Comparison of ENCODE assay signal across 17 cellular contexts in genomic region chr2:201964011-201964410, GRCh38.
"Had no signal": no experiment of that assay in that cellular context is flagged by ENCODE, and none has a peak within 500 bp of the region (broad histone marks: within the 10 kb centered on the region; RNA-seq: fewer than 3 reads in every experiment).

No MANE protein-coding gene starts in this region.

- H3K4me3 Mint-ChIP-seq: activated naive CD4-positive, alpha-beta T cell treated with anti-CD3 and anti-CD28 coated beads, Interleukin-2, amount 10 ng/mL, durations not matched to agents 7 days and 5 days; effector memory CD8-positive, alpha-beta T cell; mesothelial cell of epicardium; WTC11 had no signal

- H3K27me3 ChIP-seq: brain microvascular endothelial cell, left lung, thyroid gland had no signal

- H3K4me1 ChIP-seq: left lung, thyroid gland had no signal

- H3K27ac ChIP-seq: brain microvascular endothelial cell, left lung, thyroid gland had no signal

- H3K27ac Mint-ChIP-seq: mesothelial cell of epicardium, progenitor cell of endocrine pancreas had no signal

- ATAC-seq: esophagus mucosa, left lung, WTC11 had no signal

- H3K9me3 ChIP-seq: left lung, thyroid gland had no signal

- H3K36me3 Mint-ChIP-seq: activated naive CD4-positive, alpha-beta T cell treated with anti-CD3 and anti-CD28 coated beads, Interleukin-2, amount 10 ng/mL, durations not matched to agents 7 days and 5 days; mesothelial cell of epicardium; naive thymus-derived CD8-positive, alpha-beta T cell had no signal

- H3K4me3 ChIP-seq: dorsolateral prefrontal cortex, left lung, thyroid gland had no signal

- H3K9me3 Mint-ChIP-seq: activated naive CD4-positive, alpha-beta T cell treated with anti-CD3 and anti-CD28 coated beads, Interleukin-2, amount 10 ng/mL, durations not matched to agents 7 days and 5 days; effector memory CD8-positive, alpha-beta T cell; mesothelial cell of epicardium; naive thymus-derived CD8-positive, alpha-beta T cell; WTC11 had no signal

- DNase-seq: activated CD8-positive, alpha-beta memory T cell treated with anti-CD3 and anti-CD28 coated beads for 24 hours; aorta; brain microvascular endothelial cell; effector memory CD8-positive, alpha-beta T cell; foreskin melanocyte; left lung; stimulated activated CD4-positive, alpha-beta T cell treated with anti-CD3 and anti-CD28 coated beads, Interleukin-2, amount 100 ng/mL, for 48 hours; stimulated activated CD8-positive, alpha-beta memory T cell treated with anti-CD3 and anti-CD28 coated beads, Interleukin-4, amount 100 ng/mL, for 48 hours; T1000; thyroid gland had no signal

- H3K36me3 ChIP-seq: brain microvascular endothelial cell, left lung, thyroid gland had no signal
